10 cellular contexts compared by ENCODE assay signal in the genomic region with DNA sequence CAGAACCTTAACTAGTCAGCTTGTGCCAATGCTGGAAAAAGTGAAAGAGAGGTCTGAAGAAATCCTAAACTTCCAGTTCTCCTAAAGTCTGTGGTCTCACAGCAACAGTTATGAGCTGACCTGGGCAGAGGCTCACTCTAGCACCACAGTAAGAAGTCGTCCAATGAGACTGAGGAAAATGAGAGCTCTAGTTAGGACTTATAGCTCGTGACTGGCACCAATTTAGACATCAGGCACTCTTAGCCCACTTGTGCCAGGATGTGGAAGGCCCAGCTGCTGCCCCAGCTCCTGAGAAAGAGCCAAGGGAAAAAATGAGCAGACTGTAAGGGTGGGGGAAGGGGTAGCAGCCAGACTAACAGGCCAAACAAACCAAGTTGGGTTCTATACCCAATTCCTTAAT. TPM values are rescaled to one million over a fixed set of nuclear protein-coding genes. Genes with fewer than 3 reads are reported as not detected.
DNase-seq lines count a peak whose midpoint lies in the region; ATAC-seq and TF ChIP-seq lines count a peak whose summit lies in the region.
"Had no signal": no experiment of that assay in that cellular context is flagged by ENCODE, and none has a peak within 500 bp of the region (broad histone marks: within the 10 kb centered on the region; RNA-seq: fewer than 3 reads in every experiment).

No MANE protein-coding gene starts in this region.

- no peak overlapping the region for H2BK20ac ChIP-seq in H9 (ENCODE audit: low read depth, low read length, poor library complexity, severe bottlenecking)

- H4K91ac ChIP-seq in H9 (ENCODE audit: insufficient read length, low read depth, low read length), result no peak overlapping the region

- H3K36me3 ChIP-seq in left ventricle myocardium inferior, result peaks cover 6% of the 10 kb centered on the region

- no peak overlapping the region for H2AFZ ChIP-seq in H9 (ENCODE audit: low read length)
- H2AFZ ChIP-seq: PC-9 had no signal

- H3K4me3 ChIP-seq in left ventricle myocardium inferior, result peak overlapping the region; percentile 34
- H3K4me3 ChIP-seq: PC-9 had no signal

- H3K23ac ChIP-seq in H9 (ENCODE audit: insufficient read length, low read depth, low read length), result no peak overlapping the region

- H3K4me1 Mint-ChIP-seq in H9, result peaks cover 23 to 31% of the 10 kb centered on the region in 2 experiments
- H3K4me1 Mint-ChIP-seq in activated T-helper 1 cell treated with anti-CD3 and anti-CD28 coated beads, Interleukin-12 subunit alpha, Interleukin-12 subunit beta, Interleukin-2, Interleukin-4 antibody, amounts not matched to agents 30 ng/mL and 10 ng/mL and 1 ng/mL, durations not matched to agents 14 hours and 24 hours and 36 hours (ENCODE audit: low read depth), result peaks cover 30% of the 10 kb centered on the region

- H3K27ac Mint-ChIP-seq in H9, result peak overlapping the region; percentile 5 to 68 (median 58); a peak in 4 of 7 replicates
- H3K27ac Mint-ChIP-seq in activated T-helper 1 cell treated with anti-CD3 and anti-CD28 coated beads, Interleukin-12 subunit alpha, Interleukin-12 subunit beta, Interleukin-2, Interleukin-4 antibody, amounts not matched to agents 30 ng/mL and 10 ng/mL and 1 ng/mL, durations not matched to agents 14 hours and 24 hours and 36 hours, result peak overlapping the region; percentile 74

- H2AK5ac ChIP-seq in H9 (ENCODE audit: insufficient read length, low read length), result no peak overlapping the region

- no peaks in the 10 kb centered on the region for H3K9me3 ChIP-seq in H9 (ENCODE audit: control insufficient read depth, low read depth, low read length)
- H3K9me3 ChIP-seq in left ventricle myocardium inferior (replicated peaks), result no peaks in the 10 kb centered on the region

- peaks cover 0 to 17% (median 17%) of the 10 kb centered on the region in 3 experiments; a peak in 5 of 7 replicates for H3K36me3 Mint-ChIP-seq in H9 (ENCODE audit: insufficient read depth in 1 of 3, low read depth in 3 of 3)
- H3K36me3 Mint-ChIP-seq in activated T-helper 1 cell treated with anti-CD3 and anti-CD28 coated beads, Interleukin-12 subunit alpha, Interleukin-12 subunit beta, Interleukin-2, Interleukin-4 antibody, amounts not matched to agents 30 ng/mL and 10 ng/mL and 1 ng/mL, durations not matched to agents 14 hours and 24 hours and 36 hours (ENCODE audit: low read depth), result peaks cover 19% of the 10 kb centered on the region

- intact Hi-C loops in activated T-helper 1 cell treated with anti-CD3 and anti-CD28 coated beads, Interleukin-12 subunit alpha, Interleukin-12 subunit beta, Interleukin-2, Interleukin-4 antibody, amounts not matched to agents 30 ng/mL and 10 ng/mL and 1 ng/mL, durations not matched to agents 14 hours and 24 hours and 36 hours (cut with micrococcal nuclease), result no loop called here
- intact Hi-C loops in left ventricle myocardium inferior (cut with micrococcal nuclease) (no loop called here), sciatic nerve (cut with DNase I) (no loop called here)

- H3K4me2 ChIP-seq in H9 (ENCODE audit: insufficient read depth, insufficient read length, low read length), result no peak overlapping the region
- H3K4me2 ChIP-seq: PC-9 had no signal

- H3K4me1 ChIP-seq in H9 (ENCODE audit: insufficient read depth, low read length) (peaks cover 6% of the 10 kb centered on the region; the same call in 1 of the 2 replicates), left ventricle myocardium inferior (peaks cover 88% of the 10 kb centered on the region)

- peaks cover 38% of the 10 kb centered on the region; the same call in 1 of the 2 replicates for H3K79me2 ChIP-seq in H9 (ENCODE audit: insufficient read depth, low read length)

- no peaks in the 10 kb centered on the region; the same call in 1 of the 2 replicates for H3K27me3 Mint-ChIP-seq in H9 (ENCODE audit: low read depth)
- H3K27me3 Mint-ChIP-seq in activated T-helper 1 cell treated with anti-CD3 and anti-CD28 coated beads, Interleukin-12 subunit alpha, Interleukin-12 subunit beta, Interleukin-2, Interleukin-4 antibody, amounts not matched to agents 30 ng/mL and 10 ng/mL and 1 ng/mL, durations not matched to agents 14 hours and 24 hours and 36 hours (ENCODE audit: insufficient read depth), result no peaks in the 10 kb centered on the region

- no peak overlapping the region for H2BK5ac ChIP-seq in H9 (ENCODE audit: insufficient read length, low read length)

- no peak overlapping the region for H3K14ac ChIP-seq in H9 (ENCODE audit: insufficient read depth, low read length)

- H2BK12ac ChIP-seq in H9 (ENCODE audit: insufficient read length, low read depth, low read length), result no peak overlapping the region

- TF ChIP-seq CTCF in H9 (conservative IDR thresholded peaks at IDR 0.05), result no peak
- TF ChIP-seq CTCF in left ventricle myocardium inferior (IDR thresholded peaks at IDR 0.05; ENCODE audit: borderline replicate concordance), result no peak

- no CpG with 5 or more reads among the region's 2 CpGs for WGBS in H9 (ENCODE audit: extremely low coverage, insufficient read length, low lambda C conversion rate)

- in situ Hi-C loops in KBM-7 (cut with MboI; ENCODE audit: low pct_unique_long_range_greater_than_20kb, low sequenced_read_pairs), result no loop called here

- H4K8ac ChIP-seq in H9 (replicated peaks; ENCODE audit: insufficient read length, low read depth, low read length), result no peak overlapping the region

- H4K5ac ChIP-seq in H9 (ENCODE audit: insufficient read length, low read depth, low read length), result no peak overlapping the region

- H3K79me1 ChIP-seq in H9 (ENCODE audit: insufficient read depth, low read depth, low read length, poor library complexity, severe bottlenecking), result peaks cover 15% of the 10 kb centered on the region

- DNase-seq in H9 (no peak), left ventricle myocardium inferior (peak; percentile 30), sciatic nerve (ENCODE audit: low spot score) (no peak), KBM-7 (no peak), GM19240 (ENCODE audit: insufficient read length, low spot score) (no peak)
- DNase-seq in activated T-helper 1 cell treated with anti-CD3 and anti-CD28 coated beads, Interleukin-12 subunit alpha, Interleukin-12 subunit beta, Interleukin-2, Interleukin-4 antibody, amounts not matched to agents 30 ng/mL and 10 ng/mL and 1 ng/mL, durations not matched to agents 14 hours and 24 hours and 36 hours (ENCODE audit: low spot score), result no peak
- no peak for DNase-seq in stimulated activated CD4-positive, alpha-beta T cell treated with anti-CD3 and anti-CD28 coated beads, Interleukin-4, amount 100 ng/mL, for 24 hours
- DNase-seq: activated CD4-positive, CD25-positive, alpha-beta regulatory T cell; PC-9 had no signal

- no peak overlapping the region for H3K18ac ChIP-seq in H9 (ENCODE audit: insufficient read length, low read depth, low read length)

- H3K27me3 ChIP-seq in H9 (ENCODE audit: insufficient read depth, low read length), result no peaks in the 10 kb centered on the region
- H3K27me3 ChIP-seq in left ventricle myocardium inferior (ENCODE audit: low read depth), result no peaks in the 10 kb centered on the region

- ATAC-seq in sciatic nerve, result peak; percentile 39
- ATAC-seq in GM19397 (IDR thresholded peaks at IDR 0.05; ENCODE audit: unreplicated experiment), result no peak

- H3K56ac ChIP-seq in H9 (ENCODE audit: insufficient read length, low read depth, low read length), result no peak overlapping the region

- H4K20me1 ChIP-seq in H9 (ENCODE audit: control insufficient read depth, insufficient read depth, insufficient read length), result no peaks in the 10 kb centered on the region

- H3K9me3 Mint-ChIP-seq in H9, result no peaks in the 10 kb centered on the region
- H3K9me3 Mint-ChIP-seq in activated T-helper 1 cell treated with anti-CD3 and anti-CD28 coated beads, Interleukin-12 subunit alpha, Interleukin-12 subunit beta, Interleukin-2, Interleukin-4 antibody, amounts not matched to agents 30 ng/mL and 10 ng/mL and 1 ng/mL, durations not matched to agents 14 hours and 24 hours and 36 hours, result no peaks in the 10 kb centered on the region

- H2BK15ac ChIP-seq in H9 (ENCODE audit: low read depth, low read length), result no peak overlapping the region

- H2BK120ac ChIP-seq in H9 (ENCODE audit: low read depth, low read length, poor library complexity, severe bottlenecking), result no peak overlapping the region

- no peak overlapping the region for H3T11ph ChIP-seq in H9 (ENCODE audit: low read length)

- H3K4ac ChIP-seq in H9 (ENCODE audit: low read depth, low read length), result no peak overlapping the region

- H3K27ac ChIP-seq in H9 (ENCODE audit: insufficient read length, low read depth, low read length) (no peak overlapping the region), left ventricle myocardium inferior (replicated peaks) (peak overlapping the region; percentile 89)
- H3K27ac ChIP-seq: PC-9 had no signal

- H3K4me3 Mint-ChIP-seq in H9, result no peak overlapping the region
- no peak overlapping the region for H3K4me3 Mint-ChIP-seq in activated T-helper 1 cell treated with anti-CD3 and anti-CD28 coated beads, Interleukin-12 subunit alpha, Interleukin-12 subunit beta, Interleukin-2, Interleukin-4 antibody, amounts not matched to agents 30 ng/mL and 10 ng/mL and 1 ng/mL, durations not matched to agents 14 hours and 24 hours and 36 hours

- H3K23me2 ChIP-seq in H9 (ENCODE audit: insufficient read length, low read depth, low read length, poor library complexity, severe bottlenecking), result no peaks in the 10 kb centered on the region

- no peak overlapping the region for H3K9ac ChIP-seq in H9 (ENCODE audit: extremely low read depth, insufficient read length, low read length)

RNA-seq across cellular contexts. Expression of a gene that starts 7.6 kb away (rescaled TPM):
- total RNA-seq in H9 (2021), result 102 and 104 TPM in 2 replicates
- 91.8 and 93.2 TPM in 2 replicates for total RNA-seq in activated T-helper 1 cell treated with anti-CD3 and anti-CD28 coated beads, Interleukin-12 subunit alpha, Interleukin-12 subunit beta, Interleukin-2, Interleukin-4 antibody, amounts not matched to agents 30 ng/mL and 10 ng/mL and 1 ng/mL, durations not matched to agents 14 hours and 24 hours and 36 hours
- 42.7 TPM for total RNA-seq in left ventricle myocardium inferior
- 65.9 TPM for total RNA-seq in sciatic nerve

RNA-seq across cellular contexts. Expression of a gene that starts 8.1 kb away (rescaled TPM):
- total RNA-seq in H9 (2021), result 18.1 and 19.0 TPM in 2 replicates
- total RNA-seq in activated T-helper 1 cell treated with anti-CD3 and anti-CD28 coated beads, Interleukin-12 subunit alpha, Interleukin-12 subunit beta, Interleukin-2, Interleukin-4 antibody, amounts not matched to agents 30 ng/mL and 10 ng/mL and 1 ng/mL, durations not matched to agents 14 hours and 24 hours and 36 hours, result 1.7 and 1.8 TPM in 2 replicates
- total RNA-seq in left ventricle myocardium inferior, result 17.1 TPM
- 8.1 TPM for total RNA-seq in sciatic nerve

RNA-seq across cellular contexts. Expression of a gene that starts 44.6 kb away (rescaled TPM):
- 43.9 and 45.4 TPM in 2 replicates for total RNA-seq in H9 (2021)
- total RNA-seq in activated T-helper 1 cell treated with anti-CD3 and anti-CD28 coated beads, Interleukin-12 subunit alpha, Interleukin-12 subunit beta, Interleukin-2, Interleukin-4 antibody, amounts not matched to agents 30 ng/mL and 10 ng/mL and 1 ng/mL, durations not matched to agents 14 hours and 24 hours and 36 hours, result 48.3 and 48.8 TPM in 2 replicates
- 17.8 TPM for total RNA-seq in left ventricle myocardium inferior
- total RNA-seq in sciatic nerve, result 32.1 TPM

RNA-seq across cellular contexts. Expression of a gene that starts 44.8 kb away (rescaled TPM):
- total RNA-seq in H9 (2021) (60.3 and 66.4 TPM in 2 replicates), left ventricle myocardium inferior (14.9 TPM), sciatic nerve (37.0 TPM)
- 55.3 and 57.1 TPM in 2 replicates for total RNA-seq in activated T-helper 1 cell treated with anti-CD3 and anti-CD28 coated beads, Interleukin-12 subunit alpha, Interleukin-12 subunit beta, Interleukin-2, Interleukin-4 antibody, amounts not matched to agents 30 ng/mL and 10 ng/mL and 1 ng/mL, durations not matched to agents 14 hours and 24 hours and 36 hours
